ENCODE assay signal across 8 cellular contexts in genomic region chr5:7745882-7746735, GRCh38.
DNase-seq lines count a peak whose midpoint lies in the region; ATAC-seq, FAIRE-seq and TF ChIP-seq lines count a peak whose summit lies in the region.

No MANE protein-coding gene starts in this region.

- no peaks in the 10 kb centered on the region for H3K36me3 Mint-ChIP-seq in CD8-positive, alpha-beta memory T cell

- H3K4me3 ChIP-seq in AG04450 (ENCODE audit: low read depth, low read length) (no peak overlapping the region), GM12875 (ENCODE audit: low read depth, low read length) (no peak overlapping the region), coronary artery (no peak overlapping the region), HepG2 (replicated peaks in 1 of 3; ENCODE audit: insufficient read depth in 1 of 3, low read depth in 2 of 3, low read length in 3 of 3) (no peak overlapping the region)
- H3K4me3 ChIP-seq in CD8-positive, alpha-beta memory T cell (ENCODE audit: low read length): no peak overlapping the region

- H3K36me3 ChIP-seq in HepG2 (replicated peaks in 1 of 2; ENCODE audit: control insufficient read depth in 1 of 2, insufficient read depth in 2 of 2, low read length in 2 of 2): no peaks in the 10 kb centered on the region
- H3K36me3 ChIP-seq in CD8-positive, alpha-beta memory T cell (ENCODE audit: insufficient read depth, low read length): no peaks in the 10 kb centered on the region

- TF ChIP-seq POLR2A in HepG2 (IDR thresholded peaks at IDR 0.05; ENCODE audit: insufficient read depth in 1 of 2, low read depth in 2 of 2, low read length in 2 of 2): no peak

- no peaks in the 10 kb centered on the region for H3K27me3 ChIP-seq in AG04450 (ENCODE audit: control insufficient read depth, insufficient read depth, low read length)
- peaks cover 0 to 14% of the 10 kb centered on the region in 2 experiments; a peak in 1 of 5 replicates for H3K27me3 ChIP-seq in HepG2 (ENCODE audit: control insufficient read depth in 1 of 2, insufficient read depth in 2 of 2, low read length in 2 of 2)
- no peaks in the 10 kb centered on the region for H3K27me3 ChIP-seq in CD8-positive, alpha-beta memory T cell (ENCODE audit: insufficient read depth, low read length, poor library complexity, severe bottlenecking)

- TF ChIP-seq RAD21 in HepG2 (CRISPR knock-in tag; IDR thresholded peaks at IDR 0.05): no peak

- in situ Hi-C loops in HepG2 (cut with HindIII; ENCODE audit: extremely low pct_ligation_motif_present, low pct_unique_long_range_greater_than_20kb): loop anchor here (5.0 kb wide), 1 partner anchor 979 kb away; no protein-coding TSS in a partner anchor

- no peak overlapping the region for H3K9ac ChIP-seq in HepG2 (ENCODE audit: insufficient read depth, low read depth, low read length)

- CTCF ChIA-PET in AG04450 (lab: Charles Lee): interaction anchor here (0.6 to 2.1 kb wide), 11 partner anchors 9 to 981 kb away, joined by 3 to 18 read pairs (median 4); no protein-coding TSS in a partner anchor
- CTCF ChIA-PET in HepG2 (lab: Yijun Ruan, JAX; ENCODE audit: low intra/inter-chr PET ratio, low total read pairs): interaction anchor here (1.9 kb wide), 1 partner anchor 485 kb away, joined by 14 read pairs; no protein-coding TSS in a partner anchor
- CTCF ChIA-PET in CD8-positive, alpha-beta memory T cell (lab: Charles Lee): interaction anchor here (1.3 kb wide), 1 partner anchor 46 kb away, joined by 3 read pairs; no protein-coding TSS in a partner anchor

- H3K27ac ChIP-seq in AG04450 (ENCODE audit: low read depth, low read length) (no peak overlapping the region), coronary artery (no peak overlapping the region), HepG2 (ENCODE audit: extremely low read length, insufficient read depth, low read length) (no peak overlapping the region)
- no peak overlapping the region for H3K27ac ChIP-seq in CD8-positive, alpha-beta memory T cell (ENCODE audit: low read depth, low read length)

- H3K9me3 Mint-ChIP-seq in CD8-positive, alpha-beta memory T cell: no peaks in the 10 kb centered on the region

- H3K9me3 ChIP-seq in AG04450 (ENCODE audit: control insufficient read depth, insufficient read depth, low read length): no peaks in the 10 kb centered on the region
- no peaks in the 10 kb centered on the region for H3K9me3 ChIP-seq in HepG2 (ENCODE audit: low read length)
- no peaks in the 10 kb centered on the region for H3K9me3 ChIP-seq in CD8-positive, alpha-beta memory T cell (ENCODE audit: low read length)

- no peak overlapping the region for H2AFZ ChIP-seq in HepG2 (ENCODE audit: low read length)

- FAIRE-seq in HepG2 (lab: Jason Lieb, UNC): peak; percentile 65

- TF ChIP-seq CTCF in AG04450 (IDR thresholded peaks at IDR 0.05; ENCODE audit: low read depth, low read length): peak; percentile 86
- peak; percentile 68 for TF ChIP-seq CTCF in GM12875 (IDR thresholded peaks at IDR 0.05; ENCODE audit: borderline replicate concordance, insufficient read depth, low read depth, low read length)
- TF ChIP-seq CTCF in coronary artery (IDR thresholded peaks at IDR 0.05): peak; percentile 85
- peak; percentile 70 for TF ChIP-seq CTCF in HepG2 (CRISPR knock-in tag; IDR thresholded peaks at IDR 0.05)

- POLR2A ChIA-PET in AG04450 (lab: Yijun Ruan, JAX) (no interaction called here), HepG2 (lab: Yijun Ruan, JAX) (no interaction called here)
- POLR2A ChIA-PET in CD8-positive, alpha-beta memory T cell (lab: Charles Lee): no interaction called here

- TF ChIP-seq EP300 in HepG2 (IDR thresholded peaks at IDR 0.05; ENCODE audit: low read depth in 2 of 2, low read length in 2 of 2): no peak
- no peak for TF ChIP-seq EP300 in HepG2 (CRISPR knock-in tag; IDR thresholded peaks at IDR 0.05; ENCODE audit: borderline replicate concordance)

- DNase-seq in AG04450 (ENCODE audit: low read depth, low spot score) (peak; percentile 15), NCI-H1417 treated with DMSO at 0.1 percent for 48 hours (lab: John Stamatoyannopoulos, UW) (peak; percentile 51), SW480 (ENCODE audit: low spot score) (peak; percentile 66), coronary artery (ENCODE audit: low spot score) (peak; percentile 76), HepG2 (ENCODE audit: low spot score) (peak; percentile 41)
- DNase-seq in stimulated activated CD8-positive, alpha-beta memory T cell treated with anti-CD3 and anti-CD28 coated beads, Interleukin-15, amount 100 ng/mL, for 24 hours (ENCODE audit: low read depth): peak; percentile 8
- no peak for DNase-seq in CD8-positive, alpha-beta memory T cell

- no peak overlapping the region for H3K27ac Mint-ChIP-seq in CD8-positive, alpha-beta memory T cell

- peak; percentile 82 for ATAC-seq in HepG2

- H3K4me2 ChIP-seq in HepG2 (ENCODE audit: low read depth, low read length): no peak overlapping the region

- no peaks in the 10 kb centered on the region for H4K20me1 ChIP-seq in HepG2 (ENCODE audit: insufficient read depth, low read length)

- H3K4me1 Mint-ChIP-seq in CD8-positive, alpha-beta memory T cell: no peaks in the 10 kb centered on the region

- 30% methylated on average over 12 of the region's 14 CpGs for WGBS in HepG2 (ENCODE audit: low lambda C conversion rate)

- H3K4me3 Mint-ChIP-seq in CD8-positive, alpha-beta memory T cell: no peak overlapping the region

- intact Hi-C loops in HepG2 (cut with micrococcal nuclease; ENCODE audit: unreplicated experiment): no loop called here

- H3K4me1 ChIP-seq in HepG2 (ENCODE audit: insufficient read depth, low read length): no peaks in the 10 kb centered on the region
- no peaks in the 10 kb centered on the region for H3K4me1 ChIP-seq in CD8-positive, alpha-beta memory T cell (ENCODE audit: insufficient read depth, low read length)

- H3K79me2 ChIP-seq in HepG2 (ENCODE audit: insufficient read depth, low read length): no peaks in the 10 kb centered on the region

- peaks cover 0 to 3% of the 10 kb centered on the region in 2 donors for H3K27me3 Mint-ChIP-seq in CD8-positive, alpha-beta memory T cell

- BruUV-seq in HepG2 (replicated peaks; lab: Mats Ljungman, UMichigan): no TSS peak

TF ChIP-seq in HepG2, 621 proteins besides CTCF, POLR2A, EP300 and RAD21:
- TF ChIP-seq MAFG (CRISPR knock-in tag; IDR thresholded peaks at IDR 0.05) (no peak), STAG1 (CRISPR knock-in tag; IDR thresholded peaks at IDR 0.05) (peak; percentile 55), SMC3 (IDR thresholded peaks at IDR 0.05; ENCODE audit: low read length) (peak; percentile 51), GATA4 (IDR thresholded peaks at IDR 0.05; ENCODE audit: borderline replicate concordance, low read depth) (no peak)

Comparison
In these comparisons a context has a peak if more than half of its experiments do, and no peak if none do; other contexts are left out.
1. DNase-seq: peak in AG04450 (single experiment), NCI-H1417 treated with DMSO at 0.1 percent for 48 hours (single experiment), SW480 (single experiment), coronary artery (single experiment), HepG2 (single experiment) and stimulated activated CD8-positive, alpha-beta memory T cell treated with anti-CD3 and anti-CD28 coated beads, Interleukin-15, amount 100 ng/mL, for 24 hours (single experiment); none in CD8-positive, alpha-beta memory T cell (0 of 5).
2. Peak in every context shown above with its lines, with median percentiles within 50 percentile points of each other: CTCF ChIP-seq.